ENCODE assay signal across 9 cellular contexts in the genomic region with DNA sequence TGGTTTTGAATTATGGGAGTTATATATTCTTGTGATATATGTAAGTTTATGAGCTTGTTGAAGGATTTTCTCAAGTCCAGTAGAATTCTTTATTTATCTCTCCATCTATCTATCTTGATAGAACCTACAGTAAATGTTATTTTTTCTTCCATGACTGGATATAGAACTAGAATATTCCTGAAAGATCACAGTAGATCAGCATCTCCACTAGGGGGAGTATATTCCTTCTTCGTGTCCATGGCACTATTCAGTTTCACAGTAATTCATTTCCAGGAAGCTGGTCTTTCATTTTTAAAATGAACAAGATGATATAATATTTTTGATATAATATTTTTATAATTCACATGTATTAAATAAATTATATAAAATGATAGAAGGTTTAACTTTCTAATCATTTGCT. TPM values are rescaled to one million over a fixed set of nuclear protein-coding genes. Genes with fewer than 3 reads are reported as not detected.
A peak's percentile ranks its signal among the peaks of the same experiment; 100 is the strongest.
DNase-seq lines count a peak whose midpoint lies in the region; ATAC-seq and TF ChIP-seq lines count a peak whose summit lies in the region.
"Had no signal": no experiment of that assay in that cellular context is flagged by ENCODE, and none has a peak within 500 bp of the region (broad histone marks: within the 10 kb centered on the region; RNA-seq: fewer than 3 reads in every experiment).

No MANE protein-coding gene starts in this region.

- no peaks in the 10 kb centered on the region for H3K36me3 ChIP-seq in endodermal cell (ENCODE audit: control insufficient read depth, insufficient read depth, low read length)
- H3K36me3 ChIP-seq in testis (ENCODE audit: low read depth, missing control alignments), result no peaks in the 10 kb centered on the region
- H3K36me3 ChIP-seq in sigmoid colon, result no peaks in the 10 kb centered on the region

- WGBS in endodermal cell (ENCODE audit: insufficient coverage in 1 of 2, insufficient read length in 1 of 2), 2 experiments, result 17% methylated on average over 1 of the region's 1 CpG; no CpG with 5 or more reads in 1 of the 2 experiments
- 23 to 39% methylated on average over 1 of the region's 1 CpG for WGBS in testis, 2 donors
- 3 to 16% methylated on average over 1 of the region's 1 CpG for WGBS in sigmoid colon, 2 donors

- DNase-seq in activated CD8-positive, alpha-beta T cell treated with anti-CD3 and anti-CD28 coated beads for 36 hours, result no peak
- no peak for DNase-seq in activated CD8-positive, alpha-beta T cell treated with anti-CD3 and anti-CD28 coated beads, Interleukin-2, amount 10 ng/mL, durations not matched to agents 7 days and 5 days
- DNase-seq in NCI-H69 (lab: John Stamatoyannopoulos, UW), result peak; percentile 83
- DNase-seq in endodermal cell, result no peak
- no peak for DNase-seq in testis
- DNase-seq in sigmoid colon, result no peak
- DNase-seq: CD4-positive, CD25-positive, alpha-beta regulatory T cell had no signal

- H3K9me3 Mint-ChIP-seq in activated CD8-positive, alpha-beta T cell treated with anti-CD3 and anti-CD28 coated beads for 36 hours, result no peaks in the 10 kb centered on the region
- no peaks in the 10 kb centered on the region for H3K9me3 Mint-ChIP-seq in activated CD8-positive, alpha-beta T cell treated with anti-CD3 and anti-CD28 coated beads, Interleukin-2, amount 10 ng/mL, durations not matched to agents 7 days and 5 days (ENCODE audit: insufficient read depth)
- H3K9me3 Mint-ChIP-seq in endodermal cell, result no peaks in the 10 kb centered on the region

- H3K4me1 ChIP-seq in endodermal cell (ENCODE audit: control insufficient read depth, insufficient read depth, low read length) (no peaks in the 10 kb centered on the region), testis (no peaks in the 10 kb centered on the region), sigmoid colon (no peaks in the 10 kb centered on the region)

- H3K4me3 ChIP-seq in endodermal cell (ENCODE audit: low read length) (no peak overlapping the region), testis (no peak overlapping the region), sigmoid colon (no peak overlapping the region)

- no peaks in the 10 kb centered on the region for H3K36me3 Mint-ChIP-seq in activated CD8-positive, alpha-beta T cell treated with anti-CD3 and anti-CD28 coated beads for 36 hours (ENCODE audit: low read depth)
- no peaks in the 10 kb centered on the region for H3K36me3 Mint-ChIP-seq in activated CD8-positive, alpha-beta T cell treated with anti-CD3 and anti-CD28 coated beads, Interleukin-2, amount 10 ng/mL, durations not matched to agents 7 days and 5 days (ENCODE audit: low read depth)
- H3K36me3 Mint-ChIP-seq in endodermal cell (ENCODE audit: low read depth), result no peaks in the 10 kb centered on the region
- H3K36me3 Mint-ChIP-seq: CD4-positive, CD25-positive, alpha-beta regulatory T cell had no signal

- TF ChIP-seq CTCF in activated CD8-positive, alpha-beta T cell treated with anti-CD3 and anti-CD28 coated beads for 36 hours (IDR thresholded peaks at IDR 0.05), result peak; percentile 45
- TF ChIP-seq CTCF in endodermal cell (conservative IDR thresholded peaks at IDR 0.05) (peak; percentile 89), testis (IDR thresholded peaks at IDR 0.05) (peak; percentile 14 to 68 (median 28)), sigmoid colon (IDR thresholded peaks at IDR 0.05) (no peak)

- no peak for ATAC-seq in activated CD8-positive, alpha-beta T cell treated with anti-CD3 and anti-CD28 coated beads for 36 hours
- ATAC-seq in activated CD8-positive, alpha-beta T cell treated with anti-CD3 and anti-CD28 coated beads, Interleukin-2, amount 10 ng/mL, durations not matched to agents 7 days and 5 days, result no peak
- no peak for ATAC-seq in GM19397 (IDR thresholded peaks at IDR 0.05; ENCODE audit: unreplicated experiment)
- ATAC-seq in GM19455 (IDR thresholded peaks at IDR 0.05; ENCODE audit: unreplicated experiment), result no peak

- CTCF ChIA-PET in activated CD8-positive, alpha-beta T cell treated with anti-CD3 and anti-CD28 coated beads for 36 hours (lab: Charles Lee), result interaction anchor here (0.6 to 1.3 kb wide), 3 partner anchors 11 to 115 kb away, joined by 3 read pairs; no protein-coding TSS in a partner anchor
- CTCF ChIA-PET in activated CD8-positive, alpha-beta T cell treated with anti-CD3 and anti-CD28 coated beads, Interleukin-2, amount 10 ng/mL, durations not matched to agents 7 days and 5 days (lab: Charles Lee), result no interaction called here

- intact Hi-C loops in activated CD8-positive, alpha-beta T cell treated with anti-CD3 and anti-CD28 coated beads for 36 hours (cut with micrococcal nuclease), result no loop called here
- intact Hi-C loops in testis (cut with DNase I; ENCODE audit: low total_unique reads), result no loop called here
- intact Hi-C loops in sigmoid colon (cut with DNase I), result no loop called here

- no peak for TF ChIP-seq POLR2A in testis (IDR thresholded peaks at IDR 0.05)
- TF ChIP-seq POLR2A in sigmoid colon (IDR thresholded peaks at IDR 0.05), result no peak

- H3K4me1 Mint-ChIP-seq in activated CD8-positive, alpha-beta T cell treated with anti-CD3 and anti-CD28 coated beads for 36 hours (ENCODE audit: low read depth), result no peaks in the 10 kb centered on the region
- H3K4me1 Mint-ChIP-seq in activated CD8-positive, alpha-beta T cell treated with anti-CD3 and anti-CD28 coated beads, Interleukin-2, amount 10 ng/mL, durations not matched to agents 7 days and 5 days (ENCODE audit: low read depth), result no peaks in the 10 kb centered on the region
- H3K4me1 Mint-ChIP-seq in endodermal cell, result no peaks in the 10 kb centered on the region
- H3K4me1 Mint-ChIP-seq: CD4-positive, CD25-positive, alpha-beta regulatory T cell had no signal

- H3K27ac ChIP-seq in endodermal cell (ENCODE audit: low read depth, low read length), result no peak overlapping the region
- no peak overlapping the region for H3K27ac ChIP-seq in testis
- H3K27ac ChIP-seq in sigmoid colon, result no peak overlapping the region

- POLR2A ChIA-PET in activated CD8-positive, alpha-beta T cell treated with anti-CD3 and anti-CD28 coated beads for 36 hours (lab: Charles Lee), result no interaction called here
- POLR2A ChIA-PET in activated CD8-positive, alpha-beta T cell treated with anti-CD3 and anti-CD28 coated beads, Interleukin-2, amount 10 ng/mL, durations not matched to agents 7 days and 5 days (lab: Charles Lee), result no interaction called here

- no peaks in the 10 kb centered on the region for H3K27me3 Mint-ChIP-seq in activated CD8-positive, alpha-beta T cell treated with anti-CD3 and anti-CD28 coated beads for 36 hours
- no peaks in the 10 kb centered on the region for H3K27me3 Mint-ChIP-seq in activated CD8-positive, alpha-beta T cell treated with anti-CD3 and anti-CD28 coated beads, Interleukin-2, amount 10 ng/mL, durations not matched to agents 7 days and 5 days (ENCODE audit: low read depth)
- no peaks in the 10 kb centered on the region for H3K27me3 Mint-ChIP-seq in endodermal cell (ENCODE audit: insufficient read depth)
- H3K27me3 Mint-ChIP-seq: CD4-positive, CD25-positive, alpha-beta regulatory T cell had no signal

- no peak for TF ChIP-seq EP300 in sigmoid colon (IDR thresholded peaks at IDR 0.05)

- no peaks in the 10 kb centered on the region for H3K9me3 ChIP-seq in endodermal cell (ENCODE audit: control insufficient read depth, low read length)
- no peaks in the 10 kb centered on the region for H3K9me3 ChIP-seq in testis
- H3K9me3 ChIP-seq in sigmoid colon, result no peaks in the 10 kb centered on the region

- H3K4me3 Mint-ChIP-seq in activated CD8-positive, alpha-beta T cell treated with anti-CD3 and anti-CD28 coated beads for 36 hours, result no peak overlapping the region
- H3K4me3 Mint-ChIP-seq in activated CD8-positive, alpha-beta T cell treated with anti-CD3 and anti-CD28 coated beads, Interleukin-2, amount 10 ng/mL, durations not matched to agents 7 days and 5 days, result no peak overlapping the region
- no peak overlapping the region for H3K4me3 Mint-ChIP-seq in endodermal cell
- H3K4me3 Mint-ChIP-seq: CD4-positive, CD25-positive, alpha-beta regulatory T cell had no signal

- H3K27ac Mint-ChIP-seq in activated CD8-positive, alpha-beta T cell treated with anti-CD3 and anti-CD28 coated beads for 36 hours, result no peak overlapping the region
- H3K27ac Mint-ChIP-seq in activated CD8-positive, alpha-beta T cell treated with anti-CD3 and anti-CD28 coated beads, Interleukin-2, amount 10 ng/mL, durations not matched to agents 7 days and 5 days, result no peak overlapping the region
- H3K27ac Mint-ChIP-seq in endodermal cell, result no peak overlapping the region
- H3K27ac Mint-ChIP-seq: CD4-positive, CD25-positive, alpha-beta regulatory T cell had no signal

- H3K27me3 ChIP-seq in endodermal cell (ENCODE audit: control insufficient read depth, insufficient read depth, low read length, poor library complexity, severe bottlenecking) (no peaks in the 10 kb centered on the region), testis (no peaks in the 10 kb centered on the region), sigmoid colon (no peaks in the 10 kb centered on the region)

- H3K9ac ChIP-seq in endodermal cell (ENCODE audit: extremely low read depth, low read length, poor library complexity, severe bottlenecking), result no peak overlapping the region

RNA-seq across cellular contexts. Expression of a gene that starts 18.8 kb away (rescaled TPM):
- total RNA-seq in activated CD8-positive, alpha-beta T cell treated with anti-CD3 and anti-CD28 coated beads for 36 hours, result not detected
- total RNA-seq in activated CD8-positive, alpha-beta T cell treated with anti-CD3 and anti-CD28 coated beads, Interleukin-2, amount 10 ng/mL, durations not matched to agents 7 days and 5 days, result not detected
- total RNA-seq in endodermal cell, result under 1 TPM; 0.13 to 0.24 TPM
- polyA plus RNA-seq in endodermal cell (2013, experiment 1 of 2), result 0.36 TPM
- polyA plus RNA-seq in endodermal cell (2013, experiment 2 of 2), result 0.25 TPM
- under 1 TPM; 0.16 to 0.68 TPM for total RNA-seq in testis
- 0.40 TPM for polyA plus RNA-seq in testis (ENCODE audit: insufficient read depth, low read depth, low replicate concordance)
- not detected for total RNA-seq in sigmoid colon
- polyA plus RNA-seq in sigmoid colon, result not detected
- total RNA-seq: CD4-positive, CD25-positive, alpha-beta regulatory T cell had no signal
- polyA plus RNA-seq: CD4-positive, CD25-positive, alpha-beta regulatory T cell had no signal

Comparison
In these comparisons a context has a peak if more than half of its experiments do, and no peak if none do; other contexts are left out.
1. CTCF ChIP-seq: peak in activated CD8-positive, alpha-beta T cell treated with anti-CD3 and anti-CD28 coated beads for 36 hours (single experiment), endodermal cell (single experiment) and testis (3 of 3); none in sigmoid colon (0 of 4).